ENCODE assay signal across 1 cellular context in genomic region chr3:54999159-54999558, GRCh38.
A peak's percentile ranks its signal among the peaks of the same experiment; 100 is the strongest.
TF ChIP-seq lines count a peak whose summit lies in the region.

No MANE protein-coding gene starts in this region.

TF ChIP-seq in GM23338, 12 proteins besides CTCF, POLR2A, EP300 and RAD21 (continued from another document):
- TF ChIP-seq ZNF462 (CRISPR knock-in tag; IDR thresholded peaks at IDR 0.05) = peak; percentile 82
